Comparison of ENCODE assay signal across 8 cellular contexts in the genomic region with DNA sequence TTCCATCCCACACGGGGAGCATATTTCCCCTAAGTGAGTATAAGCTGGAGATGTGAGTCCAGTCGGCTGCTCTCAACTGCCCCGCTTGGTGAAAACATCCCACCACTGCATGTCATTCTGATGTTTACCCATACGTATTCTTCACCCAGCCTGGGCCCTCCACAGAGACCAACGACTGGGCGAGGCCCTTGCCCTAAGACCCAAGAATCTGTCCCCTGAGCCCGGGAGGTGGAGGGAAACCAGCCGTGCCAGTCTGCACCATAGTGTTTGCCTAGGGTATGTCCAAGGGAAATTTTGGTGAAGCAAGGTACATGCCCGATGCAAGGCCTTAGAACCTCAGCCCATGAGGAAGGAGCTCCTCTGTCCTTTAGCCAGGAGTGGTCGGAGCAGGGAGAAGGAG.
"Had no signal": no experiment of that assay in that cellular context is flagged by ENCODE, and none has a peak within 500 bp of the region (broad histone marks: within the 10 kb centered on the region; RNA-seq: fewer than 3 reads in every experiment).

No MANE protein-coding gene starts in this region.

- H3K9me3 ChIP-seq: HAP-1 had no signal

- H3K4me3 ChIP-seq: GM23248, GM23338, HAP-1 had no signal

- DNase-seq: GM23248, GOT3, H7, H9, HCEC 1CT, HFFc6 had no signal

- H3K4me1 ChIP-seq: HAP-1 had no signal

- H3K27ac ChIP-seq: GM23248 had no signal

- H3K27ac Mint-ChIP-seq: GM23338, H9, HFFc6 had no signal

- H3K36me3 ChIP-seq: HAP-1 had no signal

- H3K4me3 Mint-ChIP-seq: GM23338, H9, HFFc6 had no signal
